In the genomic region with DNA sequence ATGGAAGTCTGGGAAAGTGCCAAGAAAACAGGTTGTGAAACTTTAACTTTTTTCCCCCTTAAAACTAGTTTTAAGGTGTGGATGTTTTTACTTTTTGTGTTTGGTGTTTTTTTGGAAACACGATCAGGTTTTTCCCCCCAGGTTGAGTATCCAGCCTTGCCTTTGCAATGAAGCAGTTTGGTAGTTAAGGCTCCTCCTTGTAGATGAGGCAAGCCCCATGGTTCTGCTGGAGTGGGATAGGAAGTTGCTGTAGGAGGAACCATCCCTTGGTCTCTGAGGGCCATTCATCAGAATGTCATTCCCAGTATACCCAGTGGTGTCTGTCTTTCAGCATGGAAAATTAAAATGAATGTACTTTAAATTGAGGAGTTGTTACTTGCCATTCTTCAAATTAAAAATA, we compare ENCODE assay signal across 8 cellular contexts. TPM values are rescaled to one million over a fixed set of nuclear protein-coding genes. Genes with fewer than 3 reads are reported as not detected.
A peak's percentile ranks its signal among the peaks of the same experiment; 100 is the strongest.
DNase-seq lines count a peak whose midpoint lies in the region; ATAC-seq and TF ChIP-seq lines count a peak whose summit lies in the region.

No MANE protein-coding gene starts in this region.

- H3K4me3 ChIP-seq in HEK293 (ENCODE audit: low read depth, low read length), result no peak overlapping the region
- no peak overlapping the region for H3K4me3 ChIP-seq in left lung

- H3K4me1 Mint-ChIP-seq in activated naive CD8-positive, alpha-beta T cell treated with anti-CD3 and anti-CD28 coated beads for 36 hours, result peaks cover 70% of the 10 kb centered on the region

- H3K27me3 ChIP-seq in left lung, result no peaks in the 10 kb centered on the region

- DNase-seq in AG08395 (ENCODE audit: low spot score) (peak; percentile 19), left lung (no peak), DMS53 (lab: John Stamatoyannopoulos, UW) (no peak)
- no peak for DNase-seq in activated naive CD8-positive, alpha-beta T cell treated with anti-CD3 and anti-CD28 coated beads for 36 hours
- no peak for DNase-seq in effector CD8-positive, alpha-beta T cell (lab: John Stamatoyannopoulos, UW)

- peaks cover 20% of the 10 kb centered on the region for H3K36me3 Mint-ChIP-seq in activated naive CD8-positive, alpha-beta T cell treated with anti-CD3 and anti-CD28 coated beads for 36 hours

- H3K9me3 ChIP-seq in HEK293 (ENCODE audit: control insufficient read depth, insufficient read depth, low read depth, low read length), result no peaks in the 10 kb centered on the region
- no peaks in the 10 kb centered on the region for H3K9me3 ChIP-seq in left lung

- H3K27ac ChIP-seq in HEK293 (ENCODE audit: extremely low read depth, low read depth, low read length) (no peak overlapping the region), left lung (peak overlapping the region; percentile 10 to 99)

- H3K9me3 Mint-ChIP-seq in activated naive CD8-positive, alpha-beta T cell treated with anti-CD3 and anti-CD28 coated beads for 36 hours, result no peaks in the 10 kb centered on the region

- POLR2A ChIA-PET in HEK293 (lab: Yijun Ruan, JAX), result no interaction called here

- no peaks in the 10 kb centered on the region for H3K36me3 ChIP-seq in HEK293 (ENCODE audit: control insufficient read depth in 2 of 2, insufficient read depth in 1 of 2, low read length in 2 of 2)
- H3K36me3 ChIP-seq in left lung, result no peaks in the 10 kb centered on the region

- no peak for ATAC-seq in left lung
- ATAC-seq in HG03520 (IDR thresholded peaks at IDR 0.05; ENCODE audit: unreplicated experiment), result no peak
- ATAC-seq in GM19351 (IDR thresholded peaks at IDR 0.05; ENCODE audit: unreplicated experiment), result no peak

- H3K4me3 Mint-ChIP-seq in activated naive CD8-positive, alpha-beta T cell treated with anti-CD3 and anti-CD28 coated beads for 36 hours, result peak overlapping the region; percentile 93

- H3K27ac Mint-ChIP-seq in activated naive CD8-positive, alpha-beta T cell treated with anti-CD3 and anti-CD28 coated beads for 36 hours, result no peak overlapping the region

- no peak for TF ChIP-seq CTCF in HEK293 (tag by site-specific recombination; IDR thresholded peaks at IDR 0.05)
- TF ChIP-seq CTCF in left lung (IDR thresholded peaks at IDR 0.05), result no peak

- H3K4me1 ChIP-seq in HEK293 (ENCODE audit: control insufficient read depth, insufficient read depth, low read length) (peaks cover 21% of the 10 kb centered on the region), left lung (peaks cover 25 to 64% of the 10 kb centered on the region in 2 donors)

- CTCF ChIA-PET in HEK293 (lab: Yijun Ruan, JAX), result no interaction called here

- intact Hi-C loops in left lung (cut with DNase I), result no loop called here

- no peaks in the 10 kb centered on the region for H3K27me3 Mint-ChIP-seq in activated naive CD8-positive, alpha-beta T cell treated with anti-CD3 and anti-CD28 coated beads for 36 hours

TF ChIP-seq in HEK293, 187 proteins besides CTCF, POLR2A, EP300 and RAD21:
- TF ChIP-seq SP2 (tag by site-specific recombination; IDR thresholded peaks at IDR 0.05) (peak; percentile 24; the same call in 1 of the 2 replicates), ZNF600 (tag by site-specific recombination; IDR thresholded peaks at IDR 0.05) (0 out of 2 replicates have a peak, but pooled peaks have one; percentile 54), KLF10 (tag by site-specific recombination; IDR thresholded peaks at IDR 0.05) (no peak), MZF1 (tag by site-specific recombination; IDR thresholded peaks at IDR 0.05; ENCODE audit: borderline replicate concordance) (peak; percentile 98; the same call in 1 of the 2 replicates), IKZF3 (tag by site-specific recombination; IDR thresholded peaks at IDR 0.05) (peak; percentile 74), ZEB2 (tag by site-specific recombination; IDR thresholded peaks at IDR 0.05) (no peak)
- TF ChIP-seq, protein P1, sequence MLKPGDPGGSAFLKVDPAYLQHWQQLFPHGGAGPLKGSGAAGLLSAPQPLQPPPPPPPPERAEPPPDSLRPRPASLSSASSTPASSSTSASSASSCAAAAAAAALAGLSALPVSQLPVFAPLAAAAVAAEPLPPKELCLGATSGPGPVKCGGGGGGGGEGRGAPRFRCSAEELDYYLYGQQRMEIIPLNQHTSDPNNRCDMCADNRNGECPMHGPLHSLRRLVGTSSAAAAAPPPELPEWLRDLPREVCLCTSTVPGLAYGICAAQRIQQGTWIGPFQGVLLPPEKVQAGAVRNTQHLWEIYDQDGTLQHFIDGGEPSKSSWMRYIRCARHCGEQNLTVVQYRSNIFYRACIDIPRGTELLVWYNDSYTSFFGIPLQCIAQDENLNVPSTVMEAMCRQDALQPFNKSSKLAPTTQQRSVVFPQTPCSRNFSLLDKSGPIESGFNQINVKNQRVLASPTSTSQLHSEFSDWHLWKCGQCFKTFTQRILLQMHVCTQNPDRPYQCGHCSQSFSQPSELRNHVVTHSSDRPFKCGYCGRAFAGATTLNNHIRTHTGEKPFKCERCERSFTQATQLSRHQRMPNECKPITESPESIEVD (tag by site-specific recombination; IDR thresholded peaks at IDR 0.05), result peak; percentile 54; the same call in 1 of the 2 replicates
TF ChIP-seq in HEK293: peak in this region for 5.

RNA-seq across cellular contexts. Expression of gene CUL1, which starts 2.7 kb away (rescaled TPM):
- 10 to 100 TPM; 72.7 to 75.3 TPM for total RNA-seq in activated naive CD8-positive, alpha-beta T cell treated with anti-CD3 and anti-CD28 coated beads for 36 hours
- total RNA-seq in left lung, result 10 to 100 TPM; 32.5 to 43.1 TPM
